In genomic region chr1:23904748-23905357, GRCh38 we compare ENCODE assay signal across 9 cellular contexts. TPM values are rescaled to one million over a fixed set of nuclear protein-coding genes. Genes with fewer than 3 reads are reported as not detected.
DNase-seq lines count a peak whose midpoint lies in the region; ATAC-seq and TF ChIP-seq lines count a peak whose summit lies in the region.
"Had no signal": no experiment of that assay in that cellular context is flagged by ENCODE, and none has a peak within 500 bp of the region (broad histone marks: within the 10 kb centered on the region; RNA-seq: fewer than 3 reads in every experiment).

No MANE protein-coding gene starts in this region.

- H3K4me3 Mint-ChIP-seq in activated CD4-positive, alpha-beta T cell treated with anti-CD3 and anti-CD28 coated beads, Interleukin-2, amount 10 ng/mL, durations not matched to agents 7 days and 5 days = no peak overlapping the region
- H3K4me3 Mint-ChIP-seq in T-helper 2 cell treated with Interferon-gamma antibody and Interleukin-4, amounts not matched to agents 5 μg/mL and 100 μg/mL, for 36 hours = no peak overlapping the region
- H3K4me3 Mint-ChIP-seq in chondrocyte (ENCODE audit: unreplicated experiment) = no peak overlapping the region

- no peak for TF ChIP-seq POLR2A in vagina (IDR thresholded peaks at IDR 0.05)

- no peaks in the 10 kb centered on the region for H3K9me3 ChIP-seq in vagina
- H3K9me3 ChIP-seq: heart left ventricle had no signal

- POLR2A ChIA-PET in activated CD4-positive, alpha-beta T cell treated with anti-CD3 and anti-CD28 coated beads, Interleukin-2, amount 10 ng/mL, durations not matched to agents 7 days and 5 days (lab: Charles Lee) = no interaction called here

- H3K36me3 ChIP-seq in vagina = no peaks in the 10 kb centered on the region
- H3K36me3 ChIP-seq: heart left ventricle had no signal

- peaks cover 5% of the 10 kb centered on the region for H3K4me1 ChIP-seq in vagina

- H3K4me1 Mint-ChIP-seq in activated CD4-positive, alpha-beta T cell treated with anti-CD3 and anti-CD28 coated beads, Interleukin-2, amount 10 ng/mL, durations not matched to agents 7 days and 5 days = peaks cover 27% of the 10 kb centered on the region
- H3K4me1 Mint-ChIP-seq in T-helper 2 cell treated with Interferon-gamma antibody and Interleukin-4, amounts not matched to agents 5 μg/mL and 100 μg/mL, for 36 hours (ENCODE audit: low read depth) = peaks cover 26% of the 10 kb centered on the region
- H3K4me1 Mint-ChIP-seq in chondrocyte (ENCODE audit: low read depth) = no peaks in the 10 kb centered on the region

- peak; percentile 43 to 64 for DNase-seq in activated CD4-positive, alpha-beta T cell treated with anti-CD3 and anti-CD28 coated beads, Interleukin-2, amount 50 U/mL, for 48 hours
- no peak for DNase-seq in activated CD4-positive, alpha-beta T cell treated with anti-CD3 and anti-CD28 coated beads, Interleukin-2, amount 10 ng/mL, durations not matched to agents 7 days and 5 days
- DNase-seq in T-helper 2 cell treated with Interferon-gamma antibody and Interleukin-4, amounts not matched to agents 5 μg/mL and 100 μg/mL, for 36 hours (ENCODE audit: low spot score) = peak; percentile 55
- peak; percentile 22 to 30 (median 26) for DNase-seq in stimulated activated CD4-positive, alpha-beta T cell treated with anti-CD3 and anti-CD28 coated beads, TNF-alpha, amount 100 ng/mL, for 48 hours (ENCODE audit: low read depth in 3 of 3)
- no peak for DNase-seq in chondrocyte (ENCODE audit: low spot score)
- DNase-seq in vagina (ENCODE audit: extremely low spot score in 2 of 2) = no peak
- DNase-seq: heart left ventricle had no signal

- no peak overlapping the region for H3K27ac ChIP-seq in vagina
- H3K27ac ChIP-seq: heart left ventricle had no signal

- H3K4me3 ChIP-seq in vagina = no peak overlapping the region
- H3K4me3 ChIP-seq: heart left ventricle had no signal

- CTCF ChIA-PET in activated CD4-positive, alpha-beta T cell treated with anti-CD3 and anti-CD28 coated beads, Interleukin-2, amount 10 ng/mL, durations not matched to agents 7 days and 5 days (lab: Charles Lee) = interaction anchor here (0.7 kb wide), 1 partner anchor 35 kb away, joined by 3 read pairs; no protein-coding TSS in a partner anchor

- TF ChIP-seq CTCF in chondrocyte (IDR thresholded peaks at IDR 0.05) (no peak), vagina (IDR thresholded peaks at IDR 0.05) (no peak)

- H3K27me3 Mint-ChIP-seq in activated CD4-positive, alpha-beta T cell treated with anti-CD3 and anti-CD28 coated beads, Interleukin-2, amount 10 ng/mL, durations not matched to agents 7 days and 5 days = peaks cover 51% of the 10 kb centered on the region
- peaks cover 31% of the 10 kb centered on the region for H3K27me3 Mint-ChIP-seq in T-helper 2 cell treated with Interferon-gamma antibody and Interleukin-4, amounts not matched to agents 5 μg/mL and 100 μg/mL, for 36 hours (ENCODE audit: low read depth)
- H3K27me3 Mint-ChIP-seq in chondrocyte (ENCODE audit: low read depth) = peaks cover 38% of the 10 kb centered on the region

- intact Hi-C loops in vagina (cut with DNase I) = no loop called here

- ATAC-seq in HG03045 (IDR thresholded peaks at IDR 0.05; ENCODE audit: unreplicated experiment) (peak; percentile 45), GM18909 (IDR thresholded peaks at IDR 0.05; ENCODE audit: poor library complexity, unreplicated experiment) (no peak)
- ATAC-seq: heart left ventricle had no signal

- H3K9me3 Mint-ChIP-seq in activated CD4-positive, alpha-beta T cell treated with anti-CD3 and anti-CD28 coated beads, Interleukin-2, amount 10 ng/mL, durations not matched to agents 7 days and 5 days = no peaks in the 10 kb centered on the region
- no peaks in the 10 kb centered on the region for H3K9me3 Mint-ChIP-seq in T-helper 2 cell treated with Interferon-gamma antibody and Interleukin-4, amounts not matched to agents 5 μg/mL and 100 μg/mL, for 36 hours
- H3K9me3 Mint-ChIP-seq in chondrocyte (ENCODE audit: low read depth) = no peaks in the 10 kb centered on the region

- no peaks in the 10 kb centered on the region for H3K36me3 Mint-ChIP-seq in activated CD4-positive, alpha-beta T cell treated with anti-CD3 and anti-CD28 coated beads, Interleukin-2, amount 10 ng/mL, durations not matched to agents 7 days and 5 days (ENCODE audit: low read depth)
- H3K36me3 Mint-ChIP-seq in T-helper 2 cell treated with Interferon-gamma antibody and Interleukin-4, amounts not matched to agents 5 μg/mL and 100 μg/mL, for 36 hours (ENCODE audit: low read depth) = no peaks in the 10 kb centered on the region
- no peaks in the 10 kb centered on the region for H3K36me3 Mint-ChIP-seq in chondrocyte (ENCODE audit: low read depth)

- no peak overlapping the region for H3K27ac Mint-ChIP-seq in activated CD4-positive, alpha-beta T cell treated with anti-CD3 and anti-CD28 coated beads, Interleukin-2, amount 10 ng/mL, durations not matched to agents 7 days and 5 days
- H3K27ac Mint-ChIP-seq in T-helper 2 cell treated with Interferon-gamma antibody and Interleukin-4, amounts not matched to agents 5 μg/mL and 100 μg/mL, for 36 hours = no peak overlapping the region
- H3K27ac Mint-ChIP-seq in chondrocyte (ENCODE audit: unreplicated experiment) = no peak overlapping the region

- no peaks in the 10 kb centered on the region for H3K27me3 ChIP-seq in vagina

RNA-seq across cellular contexts. Expression of gene CNR2, which starts 8.3 kb away (rescaled TPM):
- under 1 TPM; 0.04 to 0.07 TPM for total RNA-seq in activated CD4-positive, alpha-beta T cell treated with anti-CD3 and anti-CD28 coated beads, Interleukin-2, amount 10 ng/mL, durations not matched to agents 7 days and 5 days
- total RNA-seq in chondrocyte (not detected in 3 replicates), vagina (not detected)

RNA-seq across cellular contexts. Expression of gene FUCA1, which starts 36.8 kb away (rescaled TPM):
- 1 to 10 TPM; 5.8 to 6.1 TPM for total RNA-seq in activated CD4-positive, alpha-beta T cell treated with anti-CD3 and anti-CD28 coated beads, Interleukin-2, amount 10 ng/mL, durations not matched to agents 7 days and 5 days
- total RNA-seq in chondrocyte = 14.6 to 15.9 TPM (median 15.6 TPM) in 3 replicates
- total RNA-seq in vagina = 10.6 TPM

RNA-seq across cellular contexts. Expression of gene PNRC2, which starts 54.8 kb away (rescaled TPM):
- 100 to 1,000 TPM; 151 to 186 TPM for total RNA-seq in activated CD4-positive, alpha-beta T cell treated with anti-CD3 and anti-CD28 coated beads, Interleukin-2, amount 10 ng/mL, durations not matched to agents 7 days and 5 days
- total RNA-seq in chondrocyte (52.9 to 62.6 TPM (median 54.2 TPM) in 3 replicates), vagina (92.8 TPM)

Comparison
In these comparisons a context has a peak if more than half of its experiments do, and no peak if none do; other contexts are left out.
1. DNase-seq: peak in activated CD4-positive, alpha-beta T cell treated with anti-CD3 and anti-CD28 coated beads, Interleukin-2, amount 50 U/mL, for 48 hours (2 of 2), T-helper 2 cell treated with Interferon-gamma antibody and Interleukin-4, amounts not matched to agents 5 μg/mL and 100 μg/mL, for 36 hours (single experiment) and stimulated activated CD4-positive, alpha-beta T cell treated with anti-CD3 and anti-CD28 coated beads, TNF-alpha, amount 100 ng/mL, for 48 hours (3 of 3); none in activated CD4-positive, alpha-beta T cell treated with anti-CD3 and anti-CD28 coated beads, Interleukin-2, amount 10 ng/mL, durations not matched to agents 7 days and 5 days (single experiment), chondrocyte (single experiment) and vagina (0 of 2).